ENCODE assay signal across 18 cellular contexts in the genomic region with DNA sequence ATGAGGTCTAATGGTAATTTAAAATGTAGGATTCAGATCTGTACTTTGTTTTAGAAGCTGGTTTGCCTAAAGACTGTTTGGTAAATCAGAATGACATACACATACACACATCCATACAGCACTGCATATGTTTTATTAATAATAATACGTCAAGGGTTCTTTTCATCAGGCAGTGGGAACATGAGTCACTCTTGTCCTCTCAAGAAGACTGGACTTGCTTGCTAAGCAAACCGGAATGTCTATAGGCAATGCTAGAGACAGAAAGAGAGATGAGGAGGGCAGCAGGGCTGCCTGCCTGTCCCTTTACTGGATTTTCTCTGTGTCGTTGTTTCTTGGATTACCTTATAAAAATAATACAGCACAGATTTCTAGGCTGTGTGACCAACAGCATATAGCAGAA.
"Had no signal": no experiment of that assay in that cellular context is flagged by ENCODE, and none has a peak within 500 bp of the region (broad histone marks: within the 10 kb centered on the region; RNA-seq: fewer than 3 reads in every experiment).

No MANE protein-coding gene starts in this region.

- H3K27ac ChIP-seq: esophagus muscularis mucosa, prostate gland, right lobe of liver had no signal

- DNase-seq: activated B cell treated with CpG ODN at 0.5 μM for 24 hours; activated CD4-positive, alpha-beta T cell treated with anti-CD3 and anti-CD28 coated beads, Interleukin-2, amount 10 ng/mL, durations not matched to agents 24 days and 14 days; activated naive CD4-positive, alpha-beta T cell treated with Interleukin-2 at 50 U/mL for 16 hours; activated naive CD8-positive, alpha-beta T cell treated with anti-CD3 and anti-CD28 coated beads, Interleukin-2, amount 50 U/mL, for 24 hours; cerebellar nuclear complex; endodermal cell; foreskin fibroblast; immature natural killer cell; left colon; natural killer cell; nucleus accumbens; right lobe of liver; stimulated activated CD4-positive, alpha-beta T cell treated with anti-CD3 and anti-CD28 coated beads, Interleukin-2, amount 100 ng/mL, for 24 hours; stimulated activated naive CD4-positive, alpha-beta T cell; substantia nigra; T-helper 17 cell had no signal

- H3K27me3 ChIP-seq: esophagus muscularis mucosa, right lobe of liver had no signal

- H3K9me3 ChIP-seq: esophagus muscularis mucosa, prostate gland, right lobe of liver had no signal

- H3K4me1 ChIP-seq: prostate gland, right lobe of liver had no signal

- H3K36me3 ChIP-seq: esophagus muscularis mucosa, prostate gland, right lobe of liver had no signal

- H3K4me3 ChIP-seq: esophagus muscularis mucosa, prostate gland, right lobe of liver had no signal
